1 cellular context compared by ENCODE assay signal in genomic region chr5:143237664-143238063, GRCh38.
TF ChIP-seq lines count a peak whose summit lies in the region.

No MANE protein-coding gene starts in this region.

TF ChIP-seq in K562, 482 proteins besides CTCF, POLR2A, EP300 and RAD21 (continued from another document):
- no peak for TF ChIP-seq ERF (CRISPR knock-in tag; IDR thresholded peaks at IDR 0.05)
- no peak for TF ChIP-seq SRSF3 (IDR thresholded peaks at IDR 0.05; ENCODE audit: insufficient read depth, low read length)
